Comparison of ENCODE assay signal across 11 cellular contexts in the genomic region with DNA sequence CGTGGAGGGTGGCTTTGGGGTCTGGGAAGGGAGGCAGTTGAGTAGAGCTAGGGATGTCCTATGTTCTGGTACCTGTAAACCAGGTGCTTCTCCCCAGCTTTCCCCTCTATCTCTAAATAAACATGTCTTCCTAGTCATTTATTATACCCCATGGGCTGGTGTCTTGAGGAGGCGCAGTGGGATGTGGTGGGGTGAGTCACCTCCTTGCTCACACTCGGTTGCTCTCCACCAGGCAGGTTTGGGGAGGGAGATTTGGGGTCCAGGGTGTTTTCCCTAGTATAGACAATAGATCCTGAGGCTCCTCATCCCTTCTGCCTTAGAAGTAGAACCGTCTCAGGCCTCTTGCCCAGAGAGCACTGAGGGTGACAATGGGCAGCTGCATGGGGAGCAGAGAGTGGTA. TPM values are rescaled to one million over a fixed set of nuclear protein-coding genes. Genes with fewer than 3 reads are reported as not detected.
DNase-seq lines count a peak whose midpoint lies in the region; ATAC-seq, FAIRE-seq and TF ChIP-seq lines count a peak whose summit lies in the region.
"Had no signal": no experiment of that assay in that cellular context is flagged by ENCODE, and none has a peak within 500 bp of the region (broad histone marks: within the 10 kb centered on the region; RNA-seq: fewer than 3 reads in every experiment).

No MANE protein-coding gene starts in this region.

- no peak for ATAC-seq in GM12878
- ATAC-seq in HG03460 (IDR thresholded peaks at IDR 0.05; ENCODE audit: unreplicated experiment): no peak

- RAD21 ChIA-PET in GM12878 (lab: Charles Lee; ENCODE audit: unreplicated experiment): interaction anchor here (1.6 kb wide), 1 partner anchor 41 kb away, joined by 4 read pairs; no protein-coding TSS in a partner anchor

- peaks cover 33% of the 10 kb centered on the region for H3K4me1 ChIP-seq in GM12878 (ENCODE audit: control insufficient read depth, insufficient read depth, low read length)

- peaks cover 93% of the 10 kb centered on the region for H3K79me2 ChIP-seq in GM12878 (ENCODE audit: control insufficient read depth, insufficient read depth, low read length)

- H3K9me3 ChIP-seq in GM12878 (replicated peaks; ENCODE audit: control insufficient read depth, insufficient read depth, low read length): no peaks in the 10 kb centered on the region
- H3K9me3 ChIP-seq: MG63, Peyer's patch had no signal

- no peak for TF ChIP-seq EP300 in GM12878 (IDR thresholded peaks at IDR 0.05; ENCODE audit: borderline replicate concordance in 1 of 2, control insufficient read depth in 1 of 2, low read depth in 2 of 2, low read length in 2 of 2)

- peak overlapping the region; percentile 35; the same call in 1 of the 2 replicates for H3K27ac ChIP-seq in GM12878 (ENCODE audit: control insufficient read depth, insufficient read depth)

- TF ChIP-seq CTCF in GM12878 (IDR thresholded peaks at IDR 0.05 in 2 of 3, conservative IDR thresholded peaks at IDR 0.05 in 1 of 3; ENCODE audit: control insufficient read depth in 2 of 3, extremely low read depth in 1 of 3, insufficient read depth in 1 of 3, low read depth in 3 of 3, low read length in 3 of 3): no peak

- 0 out of 2 replicates have a peak overlapping the region, but pooled peaks have one; percentile 4 for H3K4me3 ChIP-seq in GM12878
- H3K4me3 ChIP-seq: MG63, Peyer's patch had no signal

- SMC1A ChIA-PET in GM12878 (lab: Charles Lee; ENCODE audit: uncharacterized antibody, unreplicated experiment): no interaction called here

- H4K20me1 ChIP-seq in GM12878 (ENCODE audit: control insufficient read depth, insufficient read depth): peaks cover 25% of the 10 kb centered on the region

- in situ Hi-C loops in GM12878 (cut with MboI): no loop called here

- TF ChIP-seq POLR2A in GM12878 (IDR thresholded peaks at IDR 0.05; ENCODE audit: low read depth, low read length): no peak
- no peak for TF ChIP-seq POLR2A in H54 (IDR thresholded peaks at IDR 0.05; ENCODE audit: low read depth, low read length)

- H3K27ac Mint-ChIP-seq in activated CD4-positive, alpha-beta memory T cell treated with anti-CD3 and anti-CD28 coated beads for 36 hours: peak overlapping the region; percentile 59

- TF ChIP-seq RAD21 in GM12878 (IDR thresholded peaks at IDR 0.05; ENCODE audit: insufficient read depth, low read depth, low read length): no peak

- peak overlapping the region; percentile 32; the same call in 1 of the 2 replicates for H3K9ac ChIP-seq in GM12878 (ENCODE audit: control insufficient read depth, insufficient read depth, low read length)

- intact Hi-C loops in activated CD4-positive, alpha-beta memory T cell treated with anti-CD3 and anti-CD28 coated beads for 36 hours (cut with micrococcal nuclease): no loop called here
- intact Hi-C loops in GM12878 (cut with micrococcal nuclease; ENCODE audit: unreplicated experiment): no loop called here

- peak overlapping the region; percentile 70 for H3K4me2 ChIP-seq in GM12878 (ENCODE audit: control insufficient read depth, insufficient read depth)

- FAIRE-seq in GM12878 (lab: Jason Lieb, UNC) (no peak), H54 (lab: Jason Lieb, UNC) (no peak)

- no peaks in the 10 kb centered on the region for H3K9me3 Mint-ChIP-seq in activated CD4-positive, alpha-beta memory T cell treated with anti-CD3 and anti-CD28 coated beads for 36 hours

- no peaks in the 10 kb centered on the region for H3K27me3 ChIP-seq in GM12878 (replicated peaks in 1 of 2; ENCODE audit: control insufficient read depth in 2 of 2, insufficient read depth in 2 of 2, low read length in 1 of 2)
- H3K27me3 ChIP-seq: MG63, Peyer's patch had no signal

- WGBS in GM12878 (ENCODE audit: insufficient coverage, insufficient replicate concordance, low lambda C conversion rate, missing lambda C conversion rate): 44% methylated on average over 4 of the region's 4 CpGs

- peak; percentile 34 for DNase-seq in Daoy (ENCODE audit: low read depth)
- peak; percentile 78 for DNase-seq in activated CD4-positive, alpha-beta memory T cell treated with anti-CD3 and anti-CD28 coated beads for 36 hours
- no peak for DNase-seq in GM12878 (ENCODE audit: low read depth, low spot score)
- peak in 2 of 3 experiments; percentile 39 to 60 for DNase-seq in stimulated activated CD4-positive, alpha-beta T cell treated with anti-CD3 and anti-CD28 coated beads, TNF-alpha, amount 100 ng/mL, for 24 hours (ENCODE audit: low read depth in 3 of 3)
- no peak for DNase-seq in DMS153 treated with DMSO at 0.1 percent for 48 hours (lab: John Stamatoyannopoulos, UW; ENCODE audit: unreplicated experiment)
- no peak for DNase-seq in NAMALWA (ENCODE audit: low spot score)
- DNase-seq in H54 (ENCODE audit: insufficient read length, low spot score): no peak
- DNase-seq: MG63 had no signal

- H3K27me3 Mint-ChIP-seq in activated CD4-positive, alpha-beta memory T cell treated with anti-CD3 and anti-CD28 coated beads for 36 hours: peaks cover 2% of the 10 kb centered on the region

- POLR2A ChIA-PET in activated CD4-positive, alpha-beta memory T cell treated with anti-CD3 and anti-CD28 coated beads for 36 hours (lab: Charles Lee): interaction anchor here (0.8 to 0.9 kb wide), 2 partner anchors 23 to 97 kb away, joined by 3 read pairs; no protein-coding TSS in a partner anchor
- POLR2A ChIA-PET in GM12878 (lab: Charles Lee): no interaction called here

- no TSS peak for BruUV-seq in GM12878 (replicated peaks; lab: Mats Ljungman, UMichigan)

- H3K4me3 Mint-ChIP-seq in activated CD4-positive, alpha-beta memory T cell treated with anti-CD3 and anti-CD28 coated beads for 36 hours: peak overlapping the region; percentile 12

- H3K36me3 ChIP-seq in GM12878 (ENCODE audit: control insufficient read depth in 2 of 2, insufficient read depth in 2 of 2, low read length in 1 of 2): peaks cover 16 to 22% of the 10 kb centered on the region in 2 experiments
- H3K36me3 ChIP-seq: MG63 had no signal

- peaks cover 71% of the 10 kb centered on the region for H3K36me3 Mint-ChIP-seq in activated CD4-positive, alpha-beta memory T cell treated with anti-CD3 and anti-CD28 coated beads for 36 hours

- H3K4me1 Mint-ChIP-seq in activated CD4-positive, alpha-beta memory T cell treated with anti-CD3 and anti-CD28 coated beads for 36 hours (ENCODE audit: low read depth): peaks cover 83% of the 10 kb centered on the region

- CTCF ChIA-PET in activated CD4-positive, alpha-beta memory T cell treated with anti-CD3 and anti-CD28 coated beads for 36 hours (lab: Charles Lee): interaction anchor here (1.1 to 3.7 kb wide), 2 partner anchors 19 to 42 kb away, joined by 3 to 23 read pairs; no protein-coding TSS in a partner anchor
- CTCF ChIA-PET in GM12878 (lab: Yijun Ruan, JAX): interaction anchor here (13.8 kb wide), 1 partner anchor 42 kb away, joined by 195 read pairs; no protein-coding TSS in a partner anchor

- H2AFZ ChIP-seq in GM12878 (ENCODE audit: control insufficient read depth, low read depth, low read length): no peak overlapping the region

TF ChIP-seq in GM12878, 131 proteins besides CTCF, POLR2A, EP300 and RAD21 (continues in another document):
- TF ChIP-seq DPF2 (IDR thresholded peaks at IDR 0.05) (no peak), ZNF207 (IDR thresholded peaks at IDR 0.05; ENCODE audit: borderline replicate concordance) (no peak), SUZ12 (IDR thresholded peaks at IDR 0.05; ENCODE audit: unreplicated experiment) (no peak)

RNA-seq across cellular contexts. Expression of gene PSD4, which starts 5.1 kb away (rescaled TPM):
- total RNA-seq in Daoy (2014; rRNA removed; shearing (Covaris generic)): 7.5 and 13.3 TPM in 2 replicates
- 100 to 1,000 TPM; 156 to 170 TPM for total RNA-seq in activated CD4-positive, alpha-beta memory T cell treated with anti-CD3 and anti-CD28 coated beads for 36 hours
- total RNA-seq in GM12878 (2013; cell fraction: nucleolus; rRNA removed): 168 and 195 TPM in 2 replicates
- total RNA-seq in GM12878 (2014; rRNA removed) (96.0 and 98.5 TPM in 2 replicates), GM12878 (2014; rRNA removed; fragmentation: Illumina TruSeq; extraction: Trizol) (42.6 and 42.8 TPM in 2 replicates), GM12878 (2021) (114 and 117 TPM in 2 replicates)
- polyA plus RNA-seq in GM12878 (2011; ENCODE audit: low read depth): 26.5 TPM
- polyA plus RNA-seq in GM12878 (2011; rRNA removed) (13.6 and 27.4 TPM in 2 replicates), GM12878 (2014; fragmentation: Illumina TruSeq; extraction: Trizol) (20.8 and 48.3 TPM in 2 replicates), GM12878 (2014; fragmentation: Nextera tagmentation; extraction: Ambion mirVana) (1 to 10 TPM in 1 of 2 experiments, under 1 TPM in 1; 0.68 to 1.7 TPM), GM12878 (2014; rRNA removed) (47.9 and 59.7 TPM in 2 replicates), GM12878 (2016; fragmentation: Nextera tagmentation; extraction: Ambion mirVana) (10 to 100 TPM; 23.7 to 25.9 TPM)
- 29.5 and 30.9 TPM in 2 replicates for polyA plus RNA-seq in GM12878 (2011; cell fraction: cytosol; rRNA removed)
- polyA plus RNA-seq in GM12878 (2011; cell fraction: nucleus; rRNA removed): 145 and 151 TPM in 2 replicates
- 55.8 and 60.1 TPM in 2 replicates for polyA plus RNA-seq in GM12878 (2012)
- 66.3 and 101 TPM in 2 replicates for polyA minus RNA-seq in GM12878 (2011; rRNA and poly(A)+ RNA removed)
- 29.9 and 34.2 TPM in 2 replicates for polyA minus RNA-seq in GM12878 (2011; cell fraction: cytosol; rRNA and poly(A)+ RNA removed)
- polyA minus RNA-seq in GM12878 (2011; cell fraction: nucleus; rRNA and poly(A)+ RNA removed): 65.5 and 85.2 TPM in 2 replicates

RNA-seq across cellular contexts. Expression of gene IL1RN, which starts 51.5 kb away (rescaled TPM):
- total RNA-seq in Daoy (2014; rRNA removed; shearing (Covaris generic)): not detected in 2 replicates
- total RNA-seq in activated CD4-positive, alpha-beta memory T cell treated with anti-CD3 and anti-CD28 coated beads for 36 hours: 10 to 100 TPM in 1 of 2 experiments, 1 to 10 TPM in 1; 9.8 to 10.5 TPM
- not detected in 2 replicates for total RNA-seq in GM12878 (2013; cell fraction: nucleolus; rRNA removed)
- total RNA-seq in GM12878 (2014; rRNA removed): not detected in 2 replicates
- total RNA-seq in GM12878 (2014; rRNA removed; fragmentation: Illumina TruSeq; extraction: Trizol): not detected in 2 replicates
- not detected in 2 replicates for total RNA-seq in GM12878 (2021)
- polyA plus RNA-seq in GM12878 (2011; ENCODE audit: low read depth): not detected
- polyA plus RNA-seq in GM12878 (2011; rRNA removed): 0.04 TPM in 1 of 2 replicates, not detected in the other
- not detected in 2 replicates for polyA plus RNA-seq in GM12878 (2011; cell fraction: cytosol; rRNA removed)
- polyA plus RNA-seq in GM12878 (2011; cell fraction: nucleus; rRNA removed): not detected in 2 replicates
- not detected in 2 replicates for polyA plus RNA-seq in GM12878 (2012)
- polyA plus RNA-seq in GM12878 (2014; fragmentation: Illumina TruSeq; extraction: Trizol): 0.04 and 0.43 TPM in 2 replicates
- under 1 TPM in 1 of 2 experiments, not detected in 1; 0.04 TPM for polyA plus RNA-seq in GM12878 (2014; fragmentation: Nextera tagmentation; extraction: Ambion mirVana)
- not detected in 2 replicates for polyA plus RNA-seq in GM12878 (2014; rRNA removed)
- not detected for polyA plus RNA-seq in GM12878 (2016; fragmentation: Nextera tagmentation; extraction: Ambion mirVana)
- polyA minus RNA-seq in GM12878 (2011; rRNA and poly(A)+ RNA removed): 0.59 TPM in 1 of 2 replicates, not detected in the other
- not detected in 2 replicates for polyA minus RNA-seq in GM12878 (2011; cell fraction: cytosol; rRNA and poly(A)+ RNA removed)
- not detected in 2 replicates for polyA minus RNA-seq in GM12878 (2011; cell fraction: nucleus; rRNA and poly(A)+ RNA removed)
- total RNA-seq: myocyte had no signal

Comparison
In these comparisons a context has a peak if more than half of its experiments do, and no peak if none do; other contexts are left out.
1. DNase-seq: peak in Daoy (single experiment), activated CD4-positive, alpha-beta memory T cell treated with anti-CD3 and anti-CD28 coated beads for 36 hours (single experiment) and stimulated activated CD4-positive, alpha-beta T cell treated with anti-CD3 and anti-CD28 coated beads, TNF-alpha, amount 100 ng/mL, for 24 hours (2 of 3); none in GM12878 (single experiment), DMS153 treated with DMSO at 0.1 percent for 48 hours (single experiment), NAMALWA (single experiment) and H54 (single experiment).
2. RNA of gene IL1RN, which starts 51.5 kb away (total RNA-seq): 9.8 to 10.5 TPM in activated CD4-positive, alpha-beta memory T cell treated with anti-CD3 and anti-CD28 coated beads for 36 hours; not detected in Daoy and not detected in GM12878; every median in the first group is over 4 times any median in the second.